In the genomic region with DNA sequence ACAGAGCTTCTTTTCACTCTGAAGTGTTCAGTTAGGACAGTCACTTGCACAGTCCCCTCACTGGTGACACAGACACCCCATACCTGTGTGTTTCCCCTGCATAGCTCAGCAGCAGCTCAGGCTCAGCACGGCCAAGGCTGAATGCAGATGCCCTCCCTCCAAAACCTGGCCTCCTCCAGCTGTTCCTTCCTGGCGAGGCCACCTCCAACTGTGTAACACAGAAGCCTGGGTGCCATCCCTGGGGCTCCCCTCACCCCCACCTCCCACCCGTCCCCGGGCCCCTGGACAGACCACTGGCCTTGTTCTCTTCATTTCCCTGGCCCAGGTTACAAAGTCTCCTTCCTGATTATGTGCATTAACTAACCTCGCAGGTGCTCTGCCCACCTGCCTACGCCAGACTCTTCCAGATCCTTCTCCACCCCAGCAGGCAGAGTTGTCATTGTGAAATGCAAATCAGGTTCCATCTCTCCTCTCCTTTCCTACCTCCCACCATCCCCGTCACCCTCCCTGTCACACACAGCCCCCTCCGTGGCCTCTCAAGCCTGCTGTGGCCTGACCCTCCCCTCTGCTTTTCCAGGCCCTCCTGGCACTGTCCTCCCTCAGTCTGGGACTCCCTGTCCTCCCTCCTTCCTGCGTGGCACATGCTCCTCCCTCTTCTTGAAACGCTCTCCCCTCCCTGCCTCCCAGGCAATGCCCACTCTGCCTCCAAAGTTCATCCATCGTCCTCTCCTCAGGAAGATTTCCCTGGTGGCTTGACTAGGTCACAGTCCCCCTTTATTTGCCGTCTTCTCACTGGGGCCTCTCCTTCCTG, we compare ENCODE assay signal across 22 cellular contexts. TPM values are rescaled to one million over a fixed set of nuclear protein-coding genes. Genes with fewer than 3 reads are reported as not detected.
"Had no signal": no experiment of that assay in that cellular context is flagged by ENCODE, and none has a peak within 500 bp of the region (broad histone marks: within the 10 kb centered on the region; RNA-seq: fewer than 3 reads in every experiment).

No MANE protein-coding gene starts in this region.

- H3K36me3 ChIP-seq: transverse colon had no signal

- H3K4me3 Mint-ChIP-seq: activated CD4-positive, alpha-beta T cell treated with anti-CD3 and anti-CD28 coated beads, Interleukin-2, amount 10 ng/mL, durations not matched to agents 7 days and 5 days; activated CD8-positive, alpha-beta T cell treated with anti-CD3 and anti-CD28 coated beads, Interleukin-2, amount 10 ng/mL, durations not matched to agents 7 days and 5 days; activated naive CD4-positive, alpha-beta T cell treated with anti-CD3 and anti-CD28 coated beads, Interleukin-2, amount 50 U/mL, for 24 hours; activated T-cell treated with anti-CD3 and anti-CD28 coated beads, Interleukin-2, amount 50 U/mL, for 4 hours; immature natural killer cell; naive thymus-derived CD4-positive, alpha-beta T cell had no signal

- H3K27ac ChIP-seq: ascending aorta, neutrophil, parathyroid adenoma, transverse colon had no signal

- H3K9me3 ChIP-seq: ascending aorta, neutrophil, transverse colon had no signal

- H3K27me3 Mint-ChIP-seq: activated CD4-positive, alpha-beta T cell treated with anti-CD3 and anti-CD28 coated beads, Interleukin-2, amount 10 ng/mL, durations not matched to agents 7 days and 5 days; activated naive CD4-positive, alpha-beta T cell treated with anti-CD3 and anti-CD28 coated beads, Interleukin-2, amount 50 U/mL, for 24 hours; naive thymus-derived CD4-positive, alpha-beta T cell had no signal

- ATAC-seq: activated CD4-positive, CD25-positive, alpha-beta regulatory T cell treated with anti-CD3 and anti-CD28 coated beads, Interleukin-2, amount 50 U/mL, for 24 hours; activated CD8-positive, alpha-beta T cell treated with anti-CD3 and anti-CD28 coated beads, Interleukin-2, amount 10 ng/mL, durations not matched to agents 7 days and 5 days; activated T-cell treated with anti-CD3 and anti-CD28 coated beads, Interleukin-2, amount 50 U/mL, for 4 hours had no signal

- H3K9me3 Mint-ChIP-seq: activated CD4-positive, alpha-beta T cell treated with anti-CD3 and anti-CD28 coated beads, Interleukin-2, amount 10 ng/mL, durations not matched to agents 7 days and 5 days; activated naive CD4-positive, alpha-beta T cell treated with anti-CD3 and anti-CD28 coated beads, Interleukin-2, amount 50 U/mL, for 24 hours; activated T-cell treated with anti-CD3 and anti-CD28 coated beads, Interleukin-2, amount 50 U/mL, for 4 hours; immature natural killer cell; naive thymus-derived CD4-positive, alpha-beta T cell had no signal

- H3K27ac Mint-ChIP-seq: activated CD4-positive, alpha-beta T cell treated with anti-CD3 and anti-CD28 coated beads, Interleukin-2, amount 10 ng/mL, durations not matched to agents 7 days and 5 days; activated CD8-positive, alpha-beta T cell treated with anti-CD3 and anti-CD28 coated beads, Interleukin-2, amount 10 ng/mL, durations not matched to agents 7 days and 5 days; activated naive CD4-positive, alpha-beta T cell treated with anti-CD3 and anti-CD28 coated beads, Interleukin-2, amount 50 U/mL, for 24 hours; immature natural killer cell had no signal

- H3K4me3 ChIP-seq: ascending aorta, transverse colon had no signal

- H3K27me3 ChIP-seq: ascending aorta, neutrophil, transverse colon had no signal

- H2AFZ ChIP-seq: parathyroid adenoma had no signal

- DNase-seq: activated CD4-positive, alpha-beta T cell treated with anti-CD3 and anti-CD28 coated beads, Interleukin-2, amount 10 ng/mL, durations not matched to agents 7 days and 5 days; activated CD8-positive, alpha-beta T cell treated with anti-CD3 and anti-CD28 coated beads, Interleukin-2, amount 10 ng/mL, durations not matched to agents 7 days and 5 days; activated effector memory CD4-positive, alpha-beta T cell treated with anti-CD3 and anti-CD28 coated beads, Interleukin-2, amount 50 U/mL, for 16 hours; activated T-cell treated with anti-CD3 and anti-CD28 coated beads, Interleukin-2, amount 50 U/mL, for 4 hours; cerebellar nuclear complex; effector CD4-positive, alpha-beta T cell; immature natural killer cell; kidney glomerular epithelial cell; mesenchymal stem cell; naive thymus-derived CD4-positive, alpha-beta T cell; stimulated activated naive CD4-positive, alpha-beta T cell; T-helper 1 cell; T1000; transverse colon had no signal

- H3K9ac ChIP-seq: parathyroid adenoma had no signal

- H3K79me2 ChIP-seq: parathyroid adenoma had no signal

- H3K4me1 Mint-ChIP-seq: activated CD4-positive, alpha-beta T cell treated with anti-CD3 and anti-CD28 coated beads, Interleukin-2, amount 10 ng/mL, durations not matched to agents 7 days and 5 days had no signal

RNA-seq across cellular contexts. Expression of a gene that starts 27.7 kb away (rescaled TPM):
- total RNA-seq: frontal cortex had no signal

RNA-seq across cellular contexts. Expression of a gene that starts 42.7 kb away (rescaled TPM):
- total RNA-seq: activated CD4-positive, alpha-beta T cell treated with anti-CD3 and anti-CD28 coated beads, Interleukin-2, amount 10 ng/mL, durations not matched to agents 7 days and 5 days; activated CD8-positive, alpha-beta T cell treated with anti-CD3 and anti-CD28 coated beads, Interleukin-2, amount 10 ng/mL, durations not matched to agents 7 days and 5 days; activated T-cell treated with anti-CD3 and anti-CD28 coated beads, Interleukin-2, amount 50 U/mL, for 4 hours; ascending aorta; lower leg skin; naive thymus-derived CD4-positive, alpha-beta T cell; renal cortical epithelial cell had no signal
